Comparison of ENCODE assay signal across 31 cellular contexts in the genomic region with DNA sequence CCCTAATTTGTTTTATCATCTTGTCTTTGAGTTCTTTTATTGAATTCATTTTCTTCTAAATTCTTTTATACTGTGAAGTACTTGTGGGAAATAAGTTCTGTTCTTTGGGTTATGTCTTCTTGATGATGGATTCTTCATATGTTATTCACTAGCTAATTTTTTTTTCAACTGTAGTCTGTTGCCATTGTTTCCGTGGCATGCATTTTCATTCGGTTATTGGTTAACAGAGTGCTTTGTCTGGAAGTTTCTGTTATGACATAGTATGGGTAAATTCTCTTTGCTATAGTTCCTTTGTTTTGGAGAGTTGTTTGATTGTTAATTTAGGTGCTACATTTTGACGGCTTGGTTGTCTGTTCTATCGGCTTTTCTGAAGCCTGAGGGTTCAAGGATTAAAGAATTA.
"Had no signal": no experiment of that assay in that cellular context is flagged by ENCODE, and none has a peak within 500 bp of the region (broad histone marks: within the 10 kb centered on the region; RNA-seq: fewer than 3 reads in every experiment).

No MANE protein-coding gene starts in this region.

- H3K4me1 Mint-ChIP-seq: naive thymus-derived CD8-positive, alpha-beta T cell; neural crest cell; stimulated activated effector memory CD8-positive, alpha-beta T cell treated with anti-CD3 and anti-CD28 coated beads, Interleukin-12 subunit alpha, Interleukin-12 subunit beta, amount 100 ng/mL, for 72 hours had no signal

- ATAC-seq: naive thymus-derived CD8-positive, alpha-beta T cell; natural killer cell treated with Interleukin-12 subunit alpha and Interleukin-12 subunit beta and Interleukin-15 and Interleukin-18, amount 100 ng/mL, for 72 hours; psoas muscle; right lobe of liver; stimulated activated effector memory CD8-positive, alpha-beta T cell treated with anti-CD3 and anti-CD28 coated beads, Interleukin-12 subunit alpha, Interleukin-12 subunit beta, amount 100 ng/mL, for 72 hours; stimulated activated naive B cell treated with anti-CD40 and anti-IgM and Interleukin-4, amounts not matched to agents 10 μg/mL and 1 μg/mL and 100 μg/mL, for 72 hours had no signal

- H3K27me3 ChIP-seq: neutrophil, ovary, right atrium auricular region, right lobe of liver, sigmoid colon, stomach, thyroid gland, tibial nerve, upper lobe of left lung, vagina had no signal

- DNase-seq: naive thymus-derived CD8-positive, alpha-beta T cell; nephron progenitor cell; nucleus accumbens; ovary; posterior cingulate gyrus; psoas muscle; retina; right lobe of liver; sigmoid colon; small intestine; stimulated activated CD4-positive, alpha-beta T cell treated with anti-CD3 and anti-CD28 coated beads, Interleukin-15, amount 100 ng/mL, for 24 hours; stimulated activated CD4-positive, alpha-beta T cell treated with anti-CD3 and anti-CD28 coated beads, Interleukin-2, amount 100 ng/mL, for 24 hours; stimulated activated CD4-positive, alpha-beta T cell treated with anti-CD3 and anti-CD28 coated beads, Interleukin-2, amount 100 ng/mL, for 48 hours; stimulated activated CD4-positive, alpha-beta T cell treated with anti-CD3 and anti-CD28 coated beads, Interleukin-4, amount 100 ng/mL, for 24 hours; stimulated activated naive B cell treated with anti-CD40 and anti-IgM and Interleukin-4, amounts not matched to agents 10 μg/mL and 1 μg/mL and 100 μg/mL, for 72 hours; stimulated activated naive CD4-positive, alpha-beta T cell treated with Interleukin-2 at 50 U/mL for 16 hours; stomach; thyroid gland; trophoblast cell; upper lobe of left lung had no signal

- H3K4me3 Mint-ChIP-seq: naive thymus-derived CD8-positive, alpha-beta T cell; natural killer cell treated with Interleukin-12 subunit alpha and Interleukin-12 subunit beta and Interleukin-15 and Interleukin-18, amount 100 ng/mL, for 72 hours; nephron progenitor cell; neural crest cell; stimulated activated effector memory CD8-positive, alpha-beta T cell treated with anti-CD3 and anti-CD28 coated beads, Interleukin-12 subunit alpha, Interleukin-12 subunit beta, amount 100 ng/mL, for 72 hours; stimulated activated naive B cell treated with anti-CD40 and anti-IgM and Interleukin-4, amounts not matched to agents 10 μg/mL and 1 μg/mL and 100 μg/mL, for 72 hours; stimulated activated naive CD8-positive, alpha-beta T cell treated with anti-CD3 and anti-CD28 coated beads, Interleukin-15, Interleukin-2, amounts not matched to agents 100 ng/mL and 50 ng/mL, for 24 hours had no signal

- H3K27me3 Mint-ChIP-seq: natural killer cell treated with Interleukin-12 subunit alpha and Interleukin-12 subunit beta and Interleukin-15 and Interleukin-18, amount 100 ng/mL, for 72 hours; progenitor cell of endocrine pancreas; stimulated activated naive CD8-positive, alpha-beta T cell treated with anti-CD3 and anti-CD28 coated beads, Interleukin-15, Interleukin-2, amounts not matched to agents 100 ng/mL and 50 ng/mL, for 24 hours had no signal

- H3K4me3 ChIP-seq: ovary, psoas muscle, right atrium auricular region, right lobe of liver, sigmoid colon, stomach, thoracic aorta, thyroid gland, tibial nerve, upper lobe of left lung, vagina had no signal

- FAIRE-seq: small intestine, urothelium cell line had no signal

- H3K36me3 ChIP-seq: neutrophil, ovary, right atrium auricular region, right lobe of liver, sigmoid colon, stomach, thoracic aorta, thyroid gland, tibial nerve, upper lobe of left lung, vagina had no signal

- H3K36me3 Mint-ChIP-seq: naive thymus-derived CD8-positive, alpha-beta T cell; natural killer cell treated with Interleukin-12 subunit alpha and Interleukin-12 subunit beta and Interleukin-15 and Interleukin-18, amount 100 ng/mL, for 72 hours; stimulated activated effector memory CD8-positive, alpha-beta T cell treated with anti-CD3 and anti-CD28 coated beads, Interleukin-12 subunit alpha, Interleukin-12 subunit beta, amount 100 ng/mL, for 72 hours; stimulated activated naive B cell treated with anti-CD40 and anti-IgM and Interleukin-4, amounts not matched to agents 10 μg/mL and 1 μg/mL and 100 μg/mL, for 72 hours had no signal

- H3K9me3 Mint-ChIP-seq: natural killer cell treated with Interleukin-12 subunit alpha and Interleukin-12 subunit beta and Interleukin-15 and Interleukin-18, amount 100 ng/mL, for 72 hours had no signal

- H3K27ac Mint-ChIP-seq: naive thymus-derived CD8-positive, alpha-beta T cell; natural killer cell treated with Interleukin-12 subunit alpha and Interleukin-12 subunit beta and Interleukin-15 and Interleukin-18, amount 100 ng/mL, for 72 hours; nephron progenitor cell; progenitor cell of endocrine pancreas; stimulated activated effector memory CD8-positive, alpha-beta T cell treated with anti-CD3 and anti-CD28 coated beads, Interleukin-12 subunit alpha, Interleukin-12 subunit beta, amount 100 ng/mL, for 72 hours; stimulated activated naive B cell treated with anti-CD40 and anti-IgM and Interleukin-4, amounts not matched to agents 10 μg/mL and 1 μg/mL and 100 μg/mL, for 72 hours; stimulated activated naive CD8-positive, alpha-beta T cell treated with anti-CD3 and anti-CD28 coated beads, Interleukin-15, Interleukin-2, amounts not matched to agents 100 ng/mL and 50 ng/mL, for 24 hours had no signal
